28 cellular contexts compared by ENCODE assay signal in genomic region chr9:126113176-126113575, GRCh38.
"Had no signal": no experiment of that assay in that cellular context is flagged by ENCODE, and none has a peak within 500 bp of the region (broad histone marks: within the 10 kb centered on the region; RNA-seq: fewer than 3 reads in every experiment).

No MANE protein-coding gene starts in this region.

- DNase-seq: activated CD4-positive, alpha-beta memory T cell treated with anti-CD3 and anti-CD28 coated beads, Interleukin-2, amount 10 ng/mL, durations not matched to agents 7 days and 5 days; activated CD4-positive, alpha-beta T cell treated with anti-CD3 and anti-CD28 coated beads for 36 hours; activated CD4-positive, alpha-beta T cell treated with anti-CD3 and anti-CD28 coated beads, Interleukin-2, amount 50 U/mL, for 1 hour; activated gamma-delta T cell treated with Interleukin-2 at 50 U/mL for 16 hours; activated naive CD4-positive, alpha-beta T cell treated with anti-CD3 and anti-CD28 coated beads, Interleukin-2, amount 10 ng/mL, durations not matched to agents 7 days and 5 days; activated naive CD8-positive, alpha-beta T cell treated with anti-CD3 and anti-CD28 coated beads for 36 hours; activated T-cell treated with anti-CD3 and anti-CD28 coated beads for 4 hours; activated T-cell treated with anti-CD3 and anti-CD28 coated beads, Interleukin-2, amount 50 U/mL, for 48 hours; brain microvascular endothelial cell; Karpas-422; MM.1S; NCI-H1105 treated with DMSO at 0.1 percent for 48 hours; NCI-H1436 treated with DMSO at 0.1 percent for 48 hours; NCI-H187; NCI-H2081; NCI-H510A treated with DMSO at 0.1 percent for 48 hours; NCI-H69; NK-92 treated with Interleukin-12 subunit alpha and Interleukin-12 subunit beta, amount 100 ng/mL, for 24 hours; OCI-M1; RPMI8226; SJCRH30; SK-N-SH; T-helper 1 cell had no signal

- FAIRE-seq: K562 had no signal

- H3K4me3 Mint-ChIP-seq: activated CD4-positive, alpha-beta memory T cell treated with anti-CD3 and anti-CD28 coated beads, Interleukin-2, amount 10 ng/mL, durations not matched to agents 7 days and 5 days; activated CD4-positive, alpha-beta T cell treated with anti-CD3 and anti-CD28 coated beads for 36 hours; activated naive CD4-positive, alpha-beta T cell treated with anti-CD3 and anti-CD28 coated beads, Interleukin-2, amount 10 ng/mL, durations not matched to agents 7 days and 5 days; activated naive CD8-positive, alpha-beta T cell treated with anti-CD3 and anti-CD28 coated beads for 36 hours had no signal

- H3K27ac Mint-ChIP-seq: activated CD4-positive, alpha-beta memory T cell treated with anti-CD3 and anti-CD28 coated beads, Interleukin-2, amount 10 ng/mL, durations not matched to agents 7 days and 5 days; activated CD4-positive, alpha-beta T cell treated with anti-CD3 and anti-CD28 coated beads for 36 hours; activated naive CD4-positive, alpha-beta T cell treated with anti-CD3 and anti-CD28 coated beads, Interleukin-2, amount 10 ng/mL, durations not matched to agents 7 days and 5 days; activated naive CD8-positive, alpha-beta T cell treated with anti-CD3 and anti-CD28 coated beads for 36 hours; activated T-helper 2 cell treated with anti-CD3 and anti-CD28 coated beads, Interferon-gamma antibody, Interleukin-2, Interleukin-4, amounts not matched to agents 10 μg/mL and 5 μg/mL and 100 μg/mL, durations not matched to agents 14 hours and 24 hours and 36 hours had no signal

- ATAC-seq: activated CD4-positive, alpha-beta T cell treated with anti-CD3 and anti-CD28 coated beads for 36 hours; K562; Panc1; Right ventricle myocardium inferior had no signal

- H3K9me3 ChIP-seq: SJCRH30, SK-N-SH had no signal

- H3K36me3 Mint-ChIP-seq: activated naive CD4-positive, alpha-beta T cell treated with anti-CD3 and anti-CD28 coated beads, Interleukin-2, amount 10 ng/mL, durations not matched to agents 7 days and 5 days; activated naive CD8-positive, alpha-beta T cell treated with anti-CD3 and anti-CD28 coated beads for 36 hours had no signal

- H3K27ac ChIP-seq: brain microvascular endothelial cell, SJCRH30, WERI-Rb-1 had no signal

- H3K4me1 Mint-ChIP-seq: activated CD4-positive, alpha-beta memory T cell treated with anti-CD3 and anti-CD28 coated beads, Interleukin-2, amount 10 ng/mL, durations not matched to agents 7 days and 5 days; activated CD4-positive, alpha-beta T cell treated with anti-CD3 and anti-CD28 coated beads for 36 hours; activated naive CD4-positive, alpha-beta T cell treated with anti-CD3 and anti-CD28 coated beads, Interleukin-2, amount 10 ng/mL, durations not matched to agents 7 days and 5 days; activated naive CD8-positive, alpha-beta T cell treated with anti-CD3 and anti-CD28 coated beads for 36 hours had no signal

- H3K27me3 ChIP-seq: brain microvascular endothelial cell, SJCRH30 had no signal

- H3K9me3 Mint-ChIP-seq: activated CD4-positive, alpha-beta memory T cell treated with anti-CD3 and anti-CD28 coated beads, Interleukin-2, amount 10 ng/mL, durations not matched to agents 7 days and 5 days; activated naive CD4-positive, alpha-beta T cell treated with anti-CD3 and anti-CD28 coated beads, Interleukin-2, amount 10 ng/mL, durations not matched to agents 7 days and 5 days; activated naive CD8-positive, alpha-beta T cell treated with anti-CD3 and anti-CD28 coated beads for 36 hours; activated T-helper 2 cell treated with anti-CD3 and anti-CD28 coated beads, Interferon-gamma antibody, Interleukin-2, Interleukin-4, amounts not matched to agents 10 μg/mL and 5 μg/mL and 100 μg/mL, durations not matched to agents 14 hours and 24 hours and 36 hours had no signal

- H3K4me1 ChIP-seq: SJCRH30 had no signal

- H3K4me3 ChIP-seq: K562, SJCRH30 had no signal

- H3K9ac ChIP-seq: SK-N-SH had no signal

- H3K36me3 ChIP-seq: brain microvascular endothelial cell, SJCRH30, WERI-Rb-1 had no signal
